Comparison of ENCODE assay signal across 16 cellular contexts in the genomic region with DNA sequence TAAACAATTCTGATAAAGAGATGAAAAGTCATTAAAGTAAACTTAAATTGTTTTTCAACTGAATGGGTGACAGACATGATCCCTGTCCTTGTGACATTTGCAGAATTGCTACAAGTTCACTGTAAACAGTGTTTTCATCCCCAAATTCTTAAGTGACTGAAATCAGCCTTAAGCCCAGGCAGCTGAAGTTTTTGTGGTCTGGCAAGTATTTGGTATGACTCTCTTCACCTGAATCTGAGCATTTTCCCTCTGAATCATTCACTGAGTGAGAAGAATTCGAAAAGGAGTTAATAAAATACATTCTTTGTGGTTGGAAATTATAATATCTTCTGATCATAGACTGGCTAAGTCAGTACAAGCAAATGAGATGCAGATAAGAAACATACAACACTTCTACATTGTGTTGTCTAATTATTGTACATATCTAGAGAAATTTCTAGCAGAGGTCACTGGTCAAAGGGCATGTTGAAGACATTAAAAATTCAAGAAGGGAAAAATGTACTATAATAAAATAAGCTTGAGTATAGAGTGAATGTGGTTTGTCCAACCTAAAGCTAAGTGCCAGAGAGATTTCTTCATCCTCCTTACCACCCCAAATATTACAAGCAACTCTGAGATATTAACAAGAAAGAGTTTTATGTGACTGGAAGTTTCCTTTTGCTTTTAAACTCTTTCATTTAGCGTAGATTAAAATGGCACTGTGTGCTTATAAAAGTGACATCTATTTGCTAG.
DNase-seq lines count a peak whose midpoint lies in the region; ATAC-seq and TF ChIP-seq lines count a peak whose summit lies in the region.
"Had no signal": no experiment of that assay in that cellular context is flagged by ENCODE, and none has a peak within 500 bp of the region (broad histone marks: within the 10 kb centered on the region; RNA-seq: fewer than 3 reads in every experiment).

No MANE protein-coding gene starts in this region.

- no peak overlapping the region for H3K14ac ChIP-seq in mesenchymal stem cell (ENCODE audit: low read length in 2 of 2)

- DNase-seq in AG09309 (ENCODE audit: low read depth) (peak; percentile 84), LHCN-M2 (ENCODE audit: low read depth) (peak; percentile 91), mammary epithelial cell (peak; percentile 82), mesenchymal stem cell (peak; percentile 49), OCI-M2 (lab: John Stamatoyannopoulos, UW; ENCODE audit: unreplicated experiment) (no peak), psoas muscle (no peak), substantia nigra (lab: John Stamatoyannopoulos, UW) (no peak)
- DNase-seq: activated CD8-positive, alpha-beta memory T cell treated with anti-CD3 and anti-CD28 coated beads, Interleukin-2, amount 50 U/mL, for 4 hours; C1 segment of cervical spinal cord; GOT3; Karpas-422; left ventricle myocardium inferior; NCI-H2171; ovary had no signal

- TF ChIP-seq CTCF in AG09309 (IDR thresholded peaks at IDR 0.05; ENCODE audit: control insufficient read depth, insufficient read depth, low read depth, low read length, missing control alignments): no peak
- no peak for TF ChIP-seq CTCF in mammary epithelial cell (conservative IDR thresholded peaks at IDR 0.05 in 1 of 2, IDR thresholded peaks at IDR 0.05 in 1 of 2; ENCODE audit: extremely low read depth in 1 of 2, insufficient read depth in 1 of 2, low read depth in 1 of 2, low read length in 2 of 2)
- no peak for TF ChIP-seq CTCF in psoas muscle (IDR thresholded peaks at IDR 0.05)

- BruUV-seq in mammary epithelial cell (replicated peaks; lab: Mats Ljungman, UMichigan): TSS peak; percentile 100

- dilution Hi-C loops in mammary epithelial cell (cut with HindIII; ENCODE audit: low sequenced_read_pairs): loop anchor here (5.0 kb wide), 1 partner anchor 38 kb away; no protein-coding TSS in a partner anchor

- no peak overlapping the region for H3K9ac ChIP-seq in mammary epithelial cell (ENCODE audit: insufficient read depth, low read length)
- no peak overlapping the region for H3K9ac ChIP-seq in mesenchymal stem cell (ENCODE audit: low read length)

- H2AK5ac ChIP-seq in mesenchymal stem cell (ENCODE audit: low read length, severe bottlenecking): no peak overlapping the region

- H3K27ac ChIP-seq in mammary epithelial cell (ENCODE audit: insufficient read depth, low read depth, low read length) (peak overlapping the region; percentile 78), mesenchymal stem cell (ENCODE audit: low read length, poor library complexity, severe bottlenecking) (peak overlapping the region; percentile 94), psoas muscle (no peak overlapping the region), substantia nigra (ENCODE audit: low read depth, low read length, poor library complexity, severe bottlenecking) (no peak overlapping the region)
- H3K27ac ChIP-seq: left ventricle myocardium inferior, ovary had no signal

- H3K4me2 ChIP-seq in mammary epithelial cell (ENCODE audit: insufficient read depth, low read depth, low read length): peak overlapping the region; percentile 65
- H3K4me2 ChIP-seq in mesenchymal stem cell (ENCODE audit: low read length, poor library complexity, severe bottlenecking): no peak overlapping the region

- H4K8ac ChIP-seq in mesenchymal stem cell (ENCODE audit: low read length): no peak overlapping the region

- H4K91ac ChIP-seq in mesenchymal stem cell (ENCODE audit: low read length): no peak overlapping the region

- peaks cover 42% of the 10 kb centered on the region for H3K4me1 ChIP-seq in mammary epithelial cell (ENCODE audit: insufficient read depth, low read length)
- H3K4me1 ChIP-seq in mesenchymal stem cell (ENCODE audit: control insufficient read depth, insufficient read depth, low read depth, low read length): peaks cover 7% of the 10 kb centered on the region
- no peaks in the 10 kb centered on the region for H3K4me1 ChIP-seq in psoas muscle
- H3K4me1 ChIP-seq: left ventricle myocardium inferior had no signal

- H3K18ac ChIP-seq in mesenchymal stem cell (ENCODE audit: low read depth in 1 of 2, low read length in 2 of 2): no peak overlapping the region

- H3K79me2 ChIP-seq in mammary epithelial cell (ENCODE audit: insufficient read depth, low read length): no peaks in the 10 kb centered on the region

- in situ Hi-C loops in mammary epithelial cell (cut with MboI; ENCODE audit: low sequenced_read_pairs in 2 of 2): no loop called here

- H2BK5ac ChIP-seq in mesenchymal stem cell (ENCODE audit: low read depth, low read length, poor library complexity, severe bottlenecking): no peak overlapping the region

- H3K9me3 ChIP-seq in mammary epithelial cell (replicated peaks; ENCODE audit: insufficient read depth, low read length) (no peaks in the 10 kb centered on the region), mesenchymal stem cell (ENCODE audit: control insufficient read depth, low read length) (no peaks in the 10 kb centered on the region), psoas muscle (no peaks in the 10 kb centered on the region)
- H3K9me3 ChIP-seq: left ventricle myocardium inferior, ovary had no signal

- H2AFZ ChIP-seq in mammary epithelial cell (ENCODE audit: low read depth, low read length): peak overlapping the region; percentile 85
- H2AFZ ChIP-seq in mesenchymal stem cell (ENCODE audit: low read depth, low read length): no peak overlapping the region

- intact Hi-C loops in mammary epithelial cell (cut with micrococcal nuclease): loop anchor here (1.0 to 5.0 kb wide), 3 partner anchors 36 to 198 kb away; no protein-coding TSS in a partner anchor
- intact Hi-C loops in psoas muscle (cut with DNase I): no loop called here

- no peak overlapping the region for H2BK120ac ChIP-seq in mesenchymal stem cell (ENCODE audit: low read depth, low read length)

- no peak overlapping the region for H3K23ac ChIP-seq in mesenchymal stem cell (ENCODE audit: low read length in 2 of 2)

- WGBS in mammary epithelial cell (ENCODE audit: low coverage, missing lambda C conversion rate): 14% methylated on average over 2 of the region's 2 CpGs
- WGBS in mesenchymal stem cell: 96% methylated on average over 1 of the region's 2 CpGs
- 72 to 92% (median 81%) methylated on average over 2 of the region's 2 CpGs for WGBS in psoas muscle, 3 donors

- H3K27me3 ChIP-seq in mammary epithelial cell (ENCODE audit: insufficient read depth, low read length): no peaks in the 10 kb centered on the region
- no peaks in the 10 kb centered on the region for H3K27me3 ChIP-seq in mesenchymal stem cell (ENCODE audit: control insufficient read depth in 1 of 2, insufficient read depth in 1 of 2, low read length in 2 of 2)
- H3K27me3 ChIP-seq in psoas muscle (ENCODE audit: insufficient read depth in 3 of 3, low read length in 2 of 3): no peaks in the 10 kb centered on the region
- H3K27me3 ChIP-seq: ovary had no signal

- CTCF ChIA-PET in mammary epithelial cell (lab: Charles Lee; ENCODE audit: low non-redundant PET): interaction anchor here (0.6 kb wide), 2 partner anchors 260 to 577 kb away, joined by 3 read pairs; no protein-coding TSS in a partner anchor

- no peak overlapping the region for H2BK12ac ChIP-seq in mesenchymal stem cell (ENCODE audit: low read length in 2 of 2)

- H3K4me3 ChIP-seq in AG09309 (ENCODE audit: control insufficient read depth, low read depth, low read length): no peak overlapping the region
- no peak overlapping the region for H3K4me3 ChIP-seq in mammary epithelial cell (replicated peaks in 1 of 3; ENCODE audit: insufficient read depth in 1 of 3, low read depth in 2 of 3, low read length in 3 of 3)
- H3K4me3 ChIP-seq in mesenchymal stem cell (ENCODE audit: insufficient read depth in 1 of 2, low read depth in 1 of 2, low read length in 2 of 2): no peak overlapping the region
- H3K4me3 ChIP-seq in psoas muscle: no peak overlapping the region
- H3K4me3 ChIP-seq: left ventricle myocardium inferior, ovary had no signal

- H3K4ac ChIP-seq in mesenchymal stem cell (ENCODE audit: low read depth in 1 of 2, low read length in 2 of 2): no peak overlapping the region

- no peak overlapping the region for H2BK15ac ChIP-seq in mesenchymal stem cell (ENCODE audit: low read depth, poor library complexity, severe bottlenecking)

- H3K79me1 ChIP-seq in mesenchymal stem cell (replicated peaks; ENCODE audit: low read length, poor library complexity, severe bottlenecking): no peaks in the 10 kb centered on the region

- no peaks in the 10 kb centered on the region for H3K36me3 ChIP-seq in mammary epithelial cell (ENCODE audit: insufficient read depth, low read length)
- no peaks in the 10 kb centered on the region for H3K36me3 ChIP-seq in mesenchymal stem cell (ENCODE audit: control insufficient read depth in 1 of 2, insufficient read depth in 2 of 2, low read depth in 1 of 2, low read length in 2 of 2)
- H3K36me3 ChIP-seq in psoas muscle (ENCODE audit: insufficient read depth in 1 of 2, low read depth in 1 of 2): no peaks in the 10 kb centered on the region
- H3K36me3 ChIP-seq: left ventricle myocardium inferior, ovary had no signal

- no peaks in the 10 kb centered on the region for H4K20me1 ChIP-seq in mammary epithelial cell (ENCODE audit: insufficient read depth, low read length)

- ATAC-seq in psoas muscle: no peak
- no peak for ATAC-seq in HG02973 (IDR thresholded peaks at IDR 0.05; ENCODE audit: unreplicated experiment)
- ATAC-seq: Panc1 had no signal

Comparison
In these comparisons a context has a peak if more than half of its experiments do, and no peak if none do; other contexts are left out.
1. DNase-seq: peak in AG09309 (single experiment), LHCN-M2 (single experiment), mammary epithelial cell (single experiment) and mesenchymal stem cell (single experiment); none in OCI-M2 (single experiment), psoas muscle (0 of 2) and substantia nigra (0 of 49).
2. H3K27ac ChIP-seq: peak in mammary epithelial cell (single experiment) and mesenchymal stem cell (single experiment); none in psoas muscle (single experiment) and substantia nigra (single experiment).